19 cellular contexts compared by ENCODE assay signal in the genomic region with DNA sequence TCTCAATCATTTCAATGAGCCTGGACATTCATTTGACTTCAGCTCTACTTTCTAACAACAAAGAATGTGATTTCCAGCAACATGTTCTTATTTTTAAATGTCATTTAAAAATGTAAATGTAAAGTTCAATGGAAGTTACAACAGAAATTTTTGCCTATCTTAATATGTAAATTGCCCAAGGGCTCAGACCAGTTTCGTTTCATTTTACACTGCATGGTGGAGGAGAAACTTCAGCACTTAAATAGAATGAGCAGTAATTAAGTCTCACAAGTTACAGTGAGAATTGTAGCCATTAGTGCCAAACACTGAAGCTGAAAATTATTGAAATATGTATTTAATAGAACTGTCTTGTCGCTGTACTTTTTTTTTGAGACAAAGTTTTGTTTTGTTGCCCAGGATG. TPM values are rescaled to one million over a fixed set of nuclear protein-coding genes. Genes with fewer than 3 reads are reported as not detected.
DNase-seq lines count a peak whose midpoint lies in the region; ATAC-seq, FAIRE-seq and TF ChIP-seq lines count a peak whose summit lies in the region.
"Had no signal": no experiment of that assay in that cellular context is flagged by ENCODE, and none has a peak within 500 bp of the region (broad histone marks: within the 10 kb centered on the region; RNA-seq: fewer than 3 reads in every experiment).

No MANE protein-coding gene starts in this region.

- no TSS peak for BruUV-seq in PC-9 (replicated peaks; lab: Mats Ljungman, UMichigan)

- H3K4me1 ChIP-seq in ACC112 (ENCODE audit: control insufficient read depth, insufficient read depth, low read length, unreplicated experiment): peaks cover 14% of the 10 kb centered on the region
- peaks cover 9% of the 10 kb centered on the region for H3K4me1 ChIP-seq in Karpas-422 (ENCODE audit: low read length)
- H3K4me1 ChIP-seq in PC-9 (replicated peaks; ENCODE audit: insufficient read depth): peaks cover 19% of the 10 kb centered on the region
- H3K4me1 ChIP-seq in fibroblast of lung (ENCODE audit: control insufficient read depth, extremely low read depth, insufficient read depth, low read length): peaks cover 2% of the 10 kb centered on the region
- no peaks in the 10 kb centered on the region for H3K4me1 ChIP-seq in left lung
- H3K4me1 ChIP-seq in SJCRH30: no peaks in the 10 kb centered on the region
- H3K4me1 ChIP-seq in kidney (ENCODE audit: control insufficient read depth in 1 of 2, insufficient read depth in 1 of 2, low read depth in 1 of 2, low read length in 2 of 2): no peaks in the 10 kb centered on the region

- DNase-seq in Karpas-422 (peak; percentile 51), PC-9 (no peak), fibroblast of lung (ENCODE audit: low read depth in 2 of 2) (no peak), left lung (no peak), SJCRH30 (no peak), kidney (no peak)
- DNase-seq: ACHN; CD4-positive, CD25-positive, alpha-beta regulatory T cell; HFFc6 had no signal

- H2AFZ ChIP-seq in ACC112 (ENCODE audit: low read length, unreplicated experiment) (peak overlapping the region; percentile 47), Karpas-422 (ENCODE audit: low read length) (no peak overlapping the region), PC-9 (peak overlapping the region; percentile 7; the same call in 1 of the 2 replicates), fibroblast of lung (ENCODE audit: low read length) (peak overlapping the region; percentile 23)

- H3F3A ChIP-seq in PC-9 (ENCODE audit: insufficient read depth, low read depth): no peaks in the 10 kb centered on the region

- H3K27ac ChIP-seq in ACC112 (ENCODE audit: low read depth, low read length) (no peak overlapping the region), Karpas-422 (ENCODE audit: low read length) (no peak overlapping the region), PC-9 (no peak overlapping the region), fibroblast of lung (ENCODE audit: insufficient read depth, low read length) (no peak overlapping the region), left lung (no peak overlapping the region), SJCRH30 (no peak overlapping the region), kidney (ENCODE audit: low read depth in 2 of 2, low read length in 2 of 2) (no peak overlapping the region)
- H3K27ac ChIP-seq: 22Rv1, HL-60 had no signal

- H3K9me3 ChIP-seq in Karpas-422 (ENCODE audit: low read length) (no peaks in the 10 kb centered on the region), PC-9 (ENCODE audit: insufficient read depth, low read depth) (peaks cover 28% of the 10 kb centered on the region), fibroblast of lung (ENCODE audit: control insufficient read depth, insufficient read depth, low read depth, low read length) (no peaks in the 10 kb centered on the region), left lung (no peaks in the 10 kb centered on the region), SJCRH30 (replicated peaks) (no peaks in the 10 kb centered on the region), kidney (ENCODE audit: control insufficient read depth in 1 of 2, low read length in 2 of 2) (no peaks in the 10 kb centered on the region)
- H3K9me3 ChIP-seq: HAP-1 had no signal

- H3K4me3 ChIP-seq in ACC112 (ENCODE audit: low read depth, low read length) (peak overlapping the region; percentile 0; the same call in 1 of the 2 replicates), Karpas-422 (ENCODE audit: low read length) (no peak overlapping the region), PC-9 (no peak overlapping the region), fibroblast of lung (replicated peaks in 1 of 4; ENCODE audit: control extremely low read depth in 1 of 4, insufficient read depth in 1 of 4, low read depth in 3 of 4, low read length in 4 of 4) (no peak overlapping the region), left lung (no peak overlapping the region), SJCRH30 (no peak overlapping the region), kidney (ENCODE audit: low read length in 2 of 2) (no peak overlapping the region)
- H3K4me3 ChIP-seq: BLaER1 treated with 17β-estradiol and CSF1 and Interleukin-3, amounts not matched to agents 10 nM and 100 nM; GM12878; HAP-1 had no signal

- H3K4me2 ChIP-seq in Karpas-422 (ENCODE audit: low read depth, low read length, poor library complexity, severe bottlenecking) (peak overlapping the region; percentile 35), PC-9 (no peak overlapping the region), fibroblast of lung (ENCODE audit: extremely low read depth, insufficient read depth, low read length) (peak overlapping the region; percentile 1)
- H3K4me2 ChIP-seq: BLaER1 treated with 17β-estradiol and CSF1 and Interleukin-3, amounts not matched to agents 10 nM and 100 nM had no signal

- H3K9me2 ChIP-seq in Karpas-422 (replicated peaks; ENCODE audit: insufficient read depth, low read length) (no peaks in the 10 kb centered on the region), PC-9 (ENCODE audit: insufficient read depth) (no peaks in the 10 kb centered on the region)

- CTCF ChIA-PET in PC-9 (lab: Charles Lee): no interaction called here

- H3K36me3 ChIP-seq in ACC112 (ENCODE audit: insufficient read depth, low read length) (no peaks in the 10 kb centered on the region), Karpas-422 (ENCODE audit: insufficient read depth, low read length) (no peaks in the 10 kb centered on the region), PC-9 (ENCODE audit: low read depth) (peaks cover 5% of the 10 kb centered on the region; the same call in 1 of the 2 replicates), fibroblast of lung (ENCODE audit: control insufficient read depth, insufficient read depth, low read length) (no peaks in the 10 kb centered on the region), left lung (no peaks in the 10 kb centered on the region), SJCRH30 (no peaks in the 10 kb centered on the region), kidney (ENCODE audit: control insufficient read depth in 1 of 2, insufficient read depth in 2 of 2, low read length in 2 of 2) (no peaks in the 10 kb centered on the region)
- H3K36me3 ChIP-seq: BLaER1 treated with 17β-estradiol and CSF1 and Interleukin-3, amounts not matched to agents 10 nM and 100 nM; HAP-1 had no signal

- intact Hi-C loops in PC-9 (cut with micrococcal nuclease; ENCODE audit: unreplicated experiment) (no loop called here), left lung (cut with DNase I) (no loop called here), kidney (cut with DNase I) (no loop called here)

- H3K27me3 ChIP-seq in ACC112 (ENCODE audit: insufficient read depth, low read length) (no peaks in the 10 kb centered on the region), Karpas-422 (ENCODE audit: low read length) (no peaks in the 10 kb centered on the region), PC-9 (ENCODE audit: insufficient read depth, low read depth) (no peaks in the 10 kb centered on the region), fibroblast of lung (ENCODE audit: control insufficient read depth, insufficient read depth, low read length) (no peaks in the 10 kb centered on the region), left lung (no peaks in the 10 kb centered on the region), SJCRH30 (no peaks in the 10 kb centered on the region)
- H3K27me3 ChIP-seq: BLaER1 treated with 17β-estradiol and CSF1 and Interleukin-3, amounts not matched to agents 10 nM and 100 nM had no signal

- H3K79me2 ChIP-seq in ACC112 (ENCODE audit: control insufficient read depth, insufficient read depth, low read length, unreplicated experiment): no peaks in the 10 kb centered on the region
- no peaks in the 10 kb centered on the region for H3K79me2 ChIP-seq in Karpas-422 (ENCODE audit: low read length)
- H3K79me2 ChIP-seq in PC-9 (ENCODE audit: low read depth): no peaks in the 10 kb centered on the region
- no peaks in the 10 kb centered on the region for H3K79me2 ChIP-seq in fibroblast of lung (ENCODE audit: control insufficient read depth, insufficient read depth, low read length)

- H3K9ac ChIP-seq in Karpas-422 (ENCODE audit: low read length) (no peak overlapping the region), fibroblast of lung (ENCODE audit: insufficient read depth, low read length) (no peak overlapping the region), kidney (ENCODE audit: low read length in 2 of 2) (no peak overlapping the region)
- H3K9ac ChIP-seq: BLaER1 treated with 17β-estradiol and CSF1 and Interleukin-3, amounts not matched to agents 10 nM and 100 nM had no signal

- no peaks in the 10 kb centered on the region for H4K20me1 ChIP-seq in Karpas-422 (ENCODE audit: insufficient read depth, low read depth, low read length)
- no peaks in the 10 kb centered on the region for H4K20me1 ChIP-seq in PC-9 (ENCODE audit: insufficient read depth)
- no peaks in the 10 kb centered on the region for H4K20me1 ChIP-seq in fibroblast of lung (ENCODE audit: control insufficient read depth, extremely low read depth, insufficient read depth, low read length)
- H4K20me1 ChIP-seq: BLaER1 treated with 17β-estradiol and CSF1 and Interleukin-3, amounts not matched to agents 10 nM and 100 nM had no signal

- no peak for FAIRE-seq in kidney (lab: Jason Lieb, UNC)
- FAIRE-seq: GM12878, GM18507, H1 had no signal

- TF ChIP-seq CTCF in PC-9 (conservative IDR thresholded peaks at IDR 0.05) (no peak), fibroblast of lung (conservative IDR thresholded peaks at IDR 0.05 in 1 of 2, IDR thresholded peaks at IDR 0.05 in 1 of 2; ENCODE audit: low read depth in 1 of 2, low read length in 2 of 2) (no peak), left lung (IDR thresholded peaks at IDR 0.05) (no peak), kidney (IDR thresholded peaks at IDR 0.05; ENCODE audit: borderline replicate concordance, extremely low read depth, insufficient read depth) (no peak)

- ATAC-seq in HG02852 (IDR thresholded peaks at IDR 0.05; ENCODE audit: unreplicated experiment) (no peak), left lung (no peak)
- ATAC-seq: GM12878 had no signal

- POLR2A ChIA-PET in PC-9 (lab: Charles Lee; ENCODE audit: unreplicated experiment): interaction anchor here (0.7 kb wide), 1 partner anchor 165 kb away, joined by 3 read pairs; no protein-coding TSS in a partner anchor

RNA-seq across cellular contexts. Expression of a gene that starts 8.2 kb away (rescaled TPM):
- total RNA-seq in Karpas-422 (2014; rRNA removed; shearing (Covaris generic); ENCODE audit: low replicate concordance): not detected in 2 replicates
- total RNA-seq in PC-9 (2021) (not detected in 2 replicates), fibroblast of lung (not detected in 2 replicates), left lung (not detected), kidney (not detected)
- polyA plus RNA-seq in fibroblast of lung (not detected in 2 replicates), kidney (ENCODE audit: insufficient read depth, low read depth, low replicate concordance) (not detected)
- 0.17 TPM in 1 of 2 replicates, not detected in the other for polyA plus RNA-seq in fibroblast of lung (2012)
- not detected in 2 replicates for polyA minus RNA-seq in fibroblast of lung (ENCODE audit: low replicate concordance)
- total RNA-seq in SJCRH30 (2014; rRNA removed; shearing (Covaris generic)): not detected in 2 replicates
- total RNA-seq: CD4-positive, CD25-positive, alpha-beta regulatory T cell; G401; GM12878; H1; HFFc6 had no signal
- polyA plus RNA-seq: CD4-positive, CD25-positive, alpha-beta regulatory T cell; GM12878; H1 had no signal
